8 cellular contexts compared by ENCODE assay signal in genomic region chr1:17661546-17662157, GRCh38.
DNase-seq lines count a peak whose midpoint lies in the region; ATAC-seq and TF ChIP-seq lines count a peak whose summit lies in the region.

No MANE protein-coding gene starts in this region.

- DNase-seq in COLO829 (ENCODE audit: low spot score) (peak; percentile 64), HCT116 (ENCODE audit: low read depth, low spot score) (peak; percentile 12), SK-N-DZ (ENCODE audit: low spot score) (peak; percentile 59), adrenal gland (peak; percentile 57 to 82 (median 67)), left ventricle myocardium superior (peak; percentile 75), sigmoid colon (peak; percentile 76), cortex of kidney (lab: John Stamatoyannopoulos, UW) (no peak)

- no peaks in the 10 kb centered on the region for H3K9me2 ChIP-seq in HCT116 (ENCODE audit: insufficient read depth)

- CTCF ChIA-PET in HCT116 (lab: Charles Lee), result interaction anchor here (0.6 to 2.7 kb wide), 21 partner anchors 11 to 920 kb away, joined by 3 to 19 read pairs (median 4); no protein-coding TSS in a partner anchor

- no peak for TF ChIP-seq EP300 in sigmoid colon (IDR thresholded peaks at IDR 0.05)

- H3K79me2 ChIP-seq in HCT116 (ENCODE audit: insufficient read depth, low read length), result no peaks in the 10 kb centered on the region

- intact Hi-C loops in HCT116 (cut with micrococcal nuclease) (loop anchor here (1.0 to 2.0 kb wide), 6 partner anchors 35 to 556 kb away; no protein-coding TSS in a partner anchor), adrenal gland (cut with DNase I) (loop anchor here (10.0 kb wide), 2 partner anchors 163 to 433 kb away; no protein-coding TSS in a partner anchor), left ventricle myocardium superior (cut with micrococcal nuclease) (no loop called here), sigmoid colon (cut with DNase I) (loop anchor here (5.0 to 10.0 kb wide), 3 partner anchors 163 to 571 kb away; no protein-coding TSS in a partner anchor)

- H2AFZ ChIP-seq in HCT116 (ENCODE audit: low read depth, low read length, poor library complexity, severe bottlenecking), result no peak overlapping the region

- H3K36me3 ChIP-seq in HCT116 (ENCODE audit: control insufficient read depth in 1 of 2, insufficient read depth in 2 of 2, low read length in 2 of 2) (no peaks in the 10 kb centered on the region), adrenal gland (replicated peaks in 1 of 2) (peaks cover 0 to 51% of the 10 kb centered on the region in 2 donors), sigmoid colon (peaks cover 0 to 74% (median 52%) of the 10 kb centered on the region in 4 donors)

- ATAC-seq in HCT116 (peak; percentile 83), left ventricle myocardium superior (peak; percentile 48), GM21576 (IDR thresholded peaks at IDR 0.05; ENCODE audit: unreplicated experiment) (no peak)

- no peak overlapping the region for H3K9ac ChIP-seq in HCT116 (ENCODE audit: low read length)

- BruUV-seq in HCT116 (replicated peaks; lab: Mats Ljungman, UMichigan), result no TSS peak

- H4K20me1 ChIP-seq in HCT116 (ENCODE audit: insufficient read depth), result no peaks in the 10 kb centered on the region

- RAD21 ChIA-PET in HCT116 (lab: Charles Lee; ENCODE audit: low non-redundant PET in 1 of 2, low total read pairs in 2 of 2, uncharacterized antibody in 2 of 2, unreplicated experiment in 2 of 2), result no interaction called here

- POLR2A ChIA-PET in HCT116 (lab: Charles Lee), result no interaction called here

- H3K27ac ChIP-seq in HCT116 (ENCODE audit: low read depth, low read length) (no peak overlapping the region), adrenal gland (no peak overlapping the region), sigmoid colon (no peak overlapping the region)

- peak; percentile 84 for TF ChIP-seq RAD21 in HCT116 (IDR thresholded peaks at IDR 0.05; ENCODE audit: low read depth)

- H3K27me3 ChIP-seq in HCT116 (ENCODE audit: insufficient read depth, low read length) (no peaks in the 10 kb centered on the region), adrenal gland (no peaks in the 10 kb centered on the region), sigmoid colon (no peaks in the 10 kb centered on the region)

- no peak overlapping the region for H3K4me2 ChIP-seq in HCT116 (ENCODE audit: low read length)

- WGBS in adrenal gland, 4 donors, result 60 to 85% (median 61%) methylated on average over 7 to 15 of the region's 15 CpGs
- 63 to 73% methylated on average over 15 of the region's 15 CpGs for WGBS in sigmoid colon, 2 donors

- H3K4me1 ChIP-seq in HCT116 (ENCODE audit: control insufficient read depth in 1 of 2, insufficient read depth in 2 of 2, low read length in 2 of 2), result 0 out of 4 replicates have a peak, but pooled peaks cover 0 to 4% of the 10 kb centered on the region in 2 experiments
- no peaks in the 10 kb centered on the region for H3K4me1 ChIP-seq in adrenal gland (replicated peaks in 1 of 2)
- no peaks in the 10 kb centered on the region for H3K4me1 ChIP-seq in sigmoid colon

- TF ChIP-seq POLR2A in HCT116 (IDR thresholded peaks at IDR 0.05; ENCODE audit: borderline replicate concordance, extremely low read depth, insufficient read depth, insufficient read length) (no peak), adrenal gland (IDR thresholded peaks at IDR 0.05) (no peak), sigmoid colon (IDR thresholded peaks at IDR 0.05) (no peak)

- no peak overlapping the region for H3K4me3 ChIP-seq in HCT116 (replicated peaks in 1 of 2; ENCODE audit: low read depth in 1 of 2, low read length in 2 of 2)
- H3K4me3 ChIP-seq in adrenal gland, result no peak overlapping the region
- no peak overlapping the region for H3K4me3 ChIP-seq in sigmoid colon

- H3K9me3 ChIP-seq in HCT116 (ENCODE audit: control insufficient read depth in 1 of 2, insufficient read depth in 1 of 2, low read depth in 1 of 2, low read length in 2 of 2), result no peaks in the 10 kb centered on the region
- no peaks in the 10 kb centered on the region for H3K9me3 ChIP-seq in adrenal gland (replicated peaks in 1 of 3)
- no peaks in the 10 kb centered on the region for H3K9me3 ChIP-seq in sigmoid colon

- TF ChIP-seq CTCF in HCT116 (IDR thresholded peaks at IDR 0.05 in 2 of 3, conservative IDR thresholded peaks at IDR 0.05 in 1 of 3; ENCODE audit: borderline replicate concordance in 1 of 3, insufficient read depth in 1 of 3, low read depth in 2 of 3, low read length in 2 of 3) (peak; percentile 64 to 95 (median 84)), adrenal gland (IDR thresholded peaks at IDR 0.05) (peak; percentile 59 to 85 (median 82)), sigmoid colon (IDR thresholded peaks at IDR 0.05) (peak in 3 of 4 experiments; percentile 76 to 88 (median 79))

TF ChIP-seq in HCT116, 20 proteins besides CTCF, POLR2A, EP300 and RAD21:
- TF ChIP-seq SP1 (IDR thresholded peaks at IDR 0.05; ENCODE audit: low read depth) (no peak), ZBTB33 (IDR thresholded peaks at IDR 0.05; ENCODE audit: extremely low read depth, insufficient replicate concordance, low read length) (no peak), CEBPB (IDR thresholded peaks at IDR 0.05; ENCODE audit: low read depth) (no peak), JUND (IDR thresholded peaks at IDR 0.05) (no peak), EZH2phosphoT487 (IDR thresholded peaks at IDR 0.05; ENCODE audit: borderline replicate concordance) (no peak), SRF (IDR thresholded peaks at IDR 0.05; ENCODE audit: low read depth) (no peak), ZNF274 (IDR thresholded peaks at IDR 0.05; ENCODE audit: low read depth, low read length) (no peak), CBX3 (IDR thresholded peaks at IDR 0.05; ENCODE audit: low read depth) (no peak), REST (IDR thresholded peaks at IDR 0.05; ENCODE audit: low read depth) (no peak), EGR1 (IDR thresholded peaks at IDR 0.05; ENCODE audit: low read depth) (no peak), ATF3 (IDR thresholded peaks at IDR 0.05) (no peak), FOSL1 (IDR thresholded peaks at IDR 0.05; ENCODE audit: low read depth) (no peak), POLR2AphosphoS5 (IDR thresholded peaks at IDR 0.05; ENCODE audit: low read depth, low read length) (no peak), TCF7L2 (IDR thresholded peaks at IDR 0.05; ENCODE audit: borderline replicate concordance, extremely low read depth, insufficient read depth, insufficient read length) (no peak), MAX (IDR thresholded peaks at IDR 0.05) (no peak), YY1 (IDR thresholded peaks at IDR 0.05; ENCODE audit: extremely low read depth, insufficient replicate concordance, low read depth, low read length) (no peak), SIN3A (IDR thresholded peaks at IDR 0.05; ENCODE audit: low read depth) (no peak), ELF1 (IDR thresholded peaks at IDR 0.05; ENCODE audit: borderline replicate concordance, low read depth) (no peak), EZH2 (IDR thresholded peaks at IDR 0.05) (no peak), ZFX (IDR thresholded peaks at IDR 0.05) (no peak)
